Comparison of ENCODE assay signal across 8 cellular contexts in the genomic region with DNA sequence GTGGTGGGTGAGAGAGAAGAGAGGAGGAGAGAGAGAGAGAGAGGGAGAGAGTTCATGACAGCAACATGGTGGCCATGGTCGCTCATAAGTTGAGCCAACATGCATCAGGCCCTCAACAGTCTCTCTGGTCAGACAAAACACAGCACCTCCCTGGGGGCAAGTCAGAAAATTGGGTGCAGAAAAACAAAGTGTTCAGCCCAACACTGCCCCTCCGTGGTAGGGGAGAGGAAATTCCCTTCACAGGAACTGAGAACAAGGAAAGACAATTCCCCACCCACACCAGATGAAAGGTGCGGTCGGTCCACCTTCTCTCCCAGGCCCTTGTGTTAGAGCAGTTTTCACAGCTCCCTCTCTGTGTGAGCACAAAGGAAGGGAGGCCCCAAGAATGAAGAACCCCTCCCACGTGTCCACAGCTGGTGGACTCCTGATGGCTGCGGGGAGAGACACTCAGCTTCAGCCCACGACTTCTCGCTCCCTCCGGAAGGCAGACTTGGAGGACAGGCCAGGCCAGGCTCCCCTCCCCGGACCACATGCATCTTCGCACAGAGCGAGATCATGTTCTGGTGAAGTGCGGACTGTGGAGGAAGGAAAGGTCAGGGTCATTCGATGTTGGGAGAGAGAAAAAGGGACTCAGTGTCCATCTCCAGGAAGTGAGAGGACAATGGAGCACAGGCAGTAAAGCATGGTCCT.
A peak's percentile ranks its signal among the peaks of the same experiment; 100 is the strongest.
DNase-seq lines count a peak whose midpoint lies in the region; ATAC-seq, FAIRE-seq and TF ChIP-seq lines count a peak whose summit lies in the region.

No MANE protein-coding gene starts in this region.

- H3K27ac Mint-ChIP-seq in type B pancreatic cell = peak overlapping the region; percentile 83

- POLR2A ChIA-PET in A549 (lab: Yijun Ruan, JAX) (interaction anchor here (1.3 kb wide), 1 partner anchor 582 kb away, joined by 3 read pairs; a partner anchor contains a TSS), endothelial cell of umbilical vein (lab: Charles Lee) (interaction anchor here (1.5 kb wide), 1 partner anchor 582 kb away, joined by 3 read pairs; a partner anchor contains a TSS)

- H3K4me3 Mint-ChIP-seq in type B pancreatic cell = no peak overlapping the region

- peak overlapping the region; percentile 65 for H2AFZ ChIP-seq in endothelial cell of umbilical vein (ENCODE audit: low read depth, low read length)

- TF ChIP-seq CTCF in A549 (IDR thresholded peaks at IDR 0.05) (peak; percentile 70), GM12872 (IDR thresholded peaks at IDR 0.05; ENCODE audit: insufficient read depth, low read depth, low read length) (peak; percentile 75), endothelial cell of umbilical vein (IDR thresholded peaks at IDR 0.05; ENCODE audit: extremely low read depth in 1 of 2, insufficient read depth in 1 of 2, low read depth in 1 of 2, low read length in 2 of 2) (peak; percentile 61 to 87), type B pancreatic cell (conservative IDR thresholded peaks at IDR 0.05) (peak; percentile 79)

- H3K9ac ChIP-seq in endothelial cell of umbilical vein (replicated peaks; ENCODE audit: extremely low read depth, insufficient read depth, low read length) = peak overlapping the region; percentile 39

- no peak for TF ChIP-seq POLR2A in A549 (IDR thresholded peaks at IDR 0.05; ENCODE audit: low read length)
- no peak for TF ChIP-seq POLR2A in endothelial cell of umbilical vein (IDR thresholded peaks at IDR 0.05; ENCODE audit: low read depth, low read length)

- H3K9me3 ChIP-seq in A549 (no peaks in the 10 kb centered on the region), endothelial cell of umbilical vein (replicated peaks; ENCODE audit: control insufficient read depth, insufficient read depth, low read length) (no peaks in the 10 kb centered on the region)

- TF ChIP-seq EP300 in A549 (IDR thresholded peaks at IDR 0.05) = no peak

- TF ChIP-seq RAD21 in A549 (conservative IDR thresholded peaks at IDR 0.05 in 1 of 2, IDR thresholded peaks at IDR 0.05 in 1 of 2) = peak; percentile 68 to 81

- ATAC-seq in A549 = peak in 1 of 2 experiments; percentile 25; a peak in 3 of 6 replicates

- H3K27ac ChIP-seq in A549 (peak overlapping the region; percentile 73 to 88), endothelial cell of umbilical vein (ENCODE audit: insufficient read depth, low read depth, low read length) (peak overlapping the region; percentile 31)

- H3K27me3 Mint-ChIP-seq in type B pancreatic cell = no peaks in the 10 kb centered on the region

- H4K20me1 ChIP-seq in endothelial cell of umbilical vein (replicated peaks; ENCODE audit: control insufficient read depth, extremely low read depth, insufficient read depth, low read length) = no peaks in the 10 kb centered on the region

- peak overlapping the region; percentile 7; the same call in 1 of the 3 replicates for H3K4me2 ChIP-seq in A549
- peak overlapping the region; percentile 41 for H3K4me2 ChIP-seq in endothelial cell of umbilical vein (ENCODE audit: insufficient read depth, low read length)

- 68% methylated on average over 14 of the region's 14 CpGs for WGBS in A549 (ENCODE audit: missing lambda C conversion rate)

- H3K9me1 ChIP-seq in endothelial cell of umbilical vein (replicated peaks; ENCODE audit: control insufficient read depth, extremely low read depth, insufficient read depth, low read length) = no peaks in the 10 kb centered on the region

- CTCF ChIA-PET in A549 (lab: Yijun Ruan, JAX) (interaction anchor here (0.6 to 2.7 kb wide), 7 partner anchors 10 to 605 kb away, joined by 3 to 8 read pairs (median 4); no protein-coding TSS in a partner anchor), endothelial cell of umbilical vein (lab: Charles Lee) (interaction anchor here (0.6 to 2.1 kb wide), 7 partner anchors 7 to 890 kb away, joined by 3 to 8 read pairs (median 4); no protein-coding TSS in a partner anchor)

- BruUV-seq in endothelial cell of umbilical vein (replicated peaks; lab: Mats Ljungman, UMichigan) = TSS peak; percentile 41

- H3K4me1 ChIP-seq in A549 = peaks cover 66% of the 10 kb centered on the region
- peaks cover 41% of the 10 kb centered on the region for H3K4me1 ChIP-seq in endothelial cell of umbilical vein (ENCODE audit: control insufficient read depth, extremely low read depth, insufficient read depth, low read length)

- FAIRE-seq in A549 (lab: Jason Lieb, UNC) = no peak
- peak; percentile 66 for FAIRE-seq in endothelial cell of umbilical vein (lab: Jason Lieb, UNC)

- peaks cover 29% of the 10 kb centered on the region for H3K4me1 Mint-ChIP-seq in type B pancreatic cell (ENCODE audit: unreplicated experiment)

- no peaks in the 10 kb centered on the region for H3K79me2 ChIP-seq in endothelial cell of umbilical vein (ENCODE audit: control insufficient read depth, insufficient read depth, low read length)

- H3K36me3 Mint-ChIP-seq in type B pancreatic cell = no peaks in the 10 kb centered on the region

- H3K9me3 Mint-ChIP-seq in type B pancreatic cell = peaks cover 7% of the 10 kb centered on the region

- H3K27me3 ChIP-seq in endothelial cell of umbilical vein (ENCODE audit: control insufficient read depth in 2 of 2, insufficient read depth in 2 of 2, low read length in 2 of 2) = no peaks in the 10 kb centered on the region

- dilution Hi-C loops in endothelial cell of umbilical vein (cut with MboI; ENCODE audit: extremely low pct_ligation_motif_present, low sequenced_read_pairs) = no loop called here

- intact Hi-C loops in endothelial cell of umbilical vein (cut with micrococcal nuclease) = loop anchor here (1.0 to 5.0 kb wide), 4 partner anchors 35 to 891 kb away; no protein-coding TSS in a partner anchor

- H3K36me3 ChIP-seq in endothelial cell of umbilical vein (ENCODE audit: control insufficient read depth in 2 of 2, extremely low read depth in 1 of 2, insufficient read depth in 2 of 2, low read length in 2 of 2) = no peaks in the 10 kb centered on the region

- H3K4me3 ChIP-seq in A549 (no peak overlapping the region), endothelial cell of umbilical vein (replicated peaks in 1 of 3; ENCODE audit: insufficient read depth in 1 of 3, low read depth in 1 of 3, low read length in 3 of 3) (no peak overlapping the region)

- DNase-seq in A549 (ENCODE audit: low read depth in 1 of 2, low spot score in 1 of 2) (peak; percentile 73 to 75), NCI-H226 (peak; percentile 40), endothelial cell of umbilical vein (ENCODE audit: low read depth, low spot score) (peak; percentile 52), midbrain (lab: John Stamatoyannopoulos, UW) (peak; percentile 5), type B pancreatic cell (ENCODE audit: extremely low spot score, unreplicated experiment) (peak; percentile 64), GOT3 (lab: John Stamatoyannopoulos, UW) (no peak)
- peak; percentile 25 to 49 for DNase-seq in activated CD4-positive, alpha-beta T cell treated with anti-CD3 and anti-CD28 coated beads, Interleukin-2, amount 50 U/mL, for 24 hours (ENCODE audit: low read depth in 1 of 2, low spot score in 1 of 2)

TF ChIP-seq in A549, 52 proteins besides CTCF, POLR2A, EP300 and RAD21:
- TF ChIP-seq FOXS1 (CRISPR knock-in tag; IDR thresholded peaks at IDR 0.05) (no peak), SMC3 (IDR thresholded peaks at IDR 0.05) (peak; percentile 58; the same call in 2 of the 3 replicates)

TF ChIP-seq in endothelial cell of umbilical vein, 7 proteins besides CTCF, POLR2A, EP300 and RAD21:
- TF ChIP-seq, protein P1, sequence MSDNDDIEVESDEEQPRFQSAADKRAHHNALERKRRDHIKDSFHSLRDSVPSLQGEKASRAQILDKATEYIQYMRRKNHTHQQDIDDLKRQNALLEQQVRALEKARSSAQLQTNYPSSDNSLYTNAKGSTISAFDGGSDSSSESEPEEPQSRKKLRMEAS (IDR thresholded peaks at IDR 0.05; ENCODE audit: insufficient read depth, insufficient read length) = no peak
- TF ChIP-seq MYC (IDR thresholded peaks at IDR 0.05; ENCODE audit: low read depth, low read length) = no peak
- TF ChIP-seq FOS (IDR thresholded peaks at IDR 0.05; ENCODE audit: borderline replicate concordance, insufficient read depth, low read length) = no peak
- TF ChIP-seq GATA2 (IDR thresholded peaks at IDR 0.05; ENCODE audit: insufficient read depth, insufficient read length, low read depth, low read length) = no peak
- TF ChIP-seq POLR2AphosphoS5 (IDR thresholded peaks at IDR 0.05; ENCODE audit: insufficient read depth, low read depth, low read length) = no peak
- TF ChIP-seq EZH2 (IDR thresholded peaks at IDR 0.05; ENCODE audit: borderline replicate concordance, low read depth, low read length, severe bottlenecking) = no peak
- no peak for TF ChIP-seq JUN (IDR thresholded peaks at IDR 0.05; ENCODE audit: borderline replicate concordance, insufficient read depth, insufficient read length, low read depth)
